ENCODE assay signal across 14 cellular contexts in the genomic region with DNA sequence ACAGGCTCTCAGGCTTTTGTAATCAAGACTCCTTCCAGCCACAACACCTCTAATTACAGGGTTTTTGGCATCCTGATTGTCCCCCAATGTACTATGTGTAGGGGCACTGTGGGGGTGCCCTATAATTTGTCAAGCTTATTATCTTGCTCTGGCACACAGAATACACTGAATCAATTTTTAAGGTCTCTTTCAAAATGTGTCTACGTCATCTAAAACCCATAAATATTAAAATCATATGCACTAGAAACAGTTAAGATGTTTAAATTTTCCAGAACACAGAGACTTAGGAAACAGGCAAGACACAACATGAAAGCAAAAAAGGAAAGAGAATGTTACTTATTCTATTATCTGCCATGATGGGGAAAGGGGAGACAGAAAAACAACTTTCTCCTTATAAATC.
DNase-seq lines count a peak whose midpoint lies in the region; ATAC-seq and TF ChIP-seq lines count a peak whose summit lies in the region.
"Had no signal": no experiment of that assay in that cellular context is flagged by ENCODE, and none has a peak within 500 bp of the region (broad histone marks: within the 10 kb centered on the region; RNA-seq: fewer than 3 reads in every experiment).

No MANE protein-coding gene starts in this region.

- H3K27ac Mint-ChIP-seq in activated CD4-positive, alpha-beta T cell treated with anti-CD3 and anti-CD28 coated beads, Interleukin-2, amount 10 ng/mL, durations not matched to agents 24 days and 14 days: no peak overlapping the region
- H3K27ac Mint-ChIP-seq: CD4-positive, alpha-beta memory T cell had no signal

- TF ChIP-seq CTCF in dorsolateral prefrontal cortex (IDR thresholded peaks at IDR 0.05 in 54 of 56, conservative IDR thresholded peaks at IDR 0.05 in 2 of 56; ENCODE audit: low read depth in 1 of 56, partially characterized antibody in 56 of 56): no peak

- intact Hi-C loops in activated CD4-positive, alpha-beta T cell treated with anti-CD3 and anti-CD28 coated beads, Interleukin-2, amount 10 ng/mL, durations not matched to agents 24 days and 14 days (cut with micrococcal nuclease): no loop called here
- intact Hi-C loops in dorsolateral prefrontal cortex (cut with DNase I): loop anchor here (5.0 to 10.0 kb wide), 3 partner anchors 221 to 1181 kb away; no protein-coding TSS in a partner anchor

- H3K27me3 Mint-ChIP-seq in activated CD4-positive, alpha-beta T cell treated with anti-CD3 and anti-CD28 coated beads, Interleukin-2, amount 10 ng/mL, durations not matched to agents 24 days and 14 days: no peaks in the 10 kb centered on the region

- no peaks in the 10 kb centered on the region for H3K27me3 ChIP-seq in dorsolateral prefrontal cortex
- H3K27me3 ChIP-seq: BLaER1 had no signal

- no peaks in the 10 kb centered on the region for H3K9me3 Mint-ChIP-seq in activated CD4-positive, alpha-beta T cell treated with anti-CD3 and anti-CD28 coated beads, Interleukin-2, amount 10 ng/mL, durations not matched to agents 24 days and 14 days
- H3K9me3 Mint-ChIP-seq: CD14-positive monocyte, H9 had no signal

- no peak for ATAC-seq in GM18868 (IDR thresholded peaks at IDR 0.05; ENCODE audit: unreplicated experiment)

- H3K4me1 Mint-ChIP-seq in activated CD4-positive, alpha-beta T cell treated with anti-CD3 and anti-CD28 coated beads, Interleukin-2, amount 10 ng/mL, durations not matched to agents 24 days and 14 days: no peaks in the 10 kb centered on the region
- H3K4me1 Mint-ChIP-seq: CD14-positive monocyte; CD4-positive, alpha-beta memory T cell had no signal

- DNase-seq in activated CD4-positive, alpha-beta T cell treated with anti-CD3 and anti-CD28 coated beads, Interleukin-2, amount 10 ng/mL, durations not matched to agents 24 days and 14 days: peak; percentile 10
- no peak for DNase-seq in activated CD4-positive, alpha-beta T cell treated with anti-CD3 and anti-CD28 coated beads for 4 hours
- DNase-seq in NCI-H69 (lab: John Stamatoyannopoulos, UW) (peak; percentile 47), dorsolateral prefrontal cortex (no peak), KG1 (lab: John Stamatoyannopoulos, UW) (no peak), SW480 (ENCODE audit: low spot score) (no peak)
- DNase-seq: CD4-positive, alpha-beta memory T cell; DMS79 treated with DMSO at 0.1 percent for 48 hours; GF-D8; H9 had no signal

- no peaks in the 10 kb centered on the region for H3K36me3 Mint-ChIP-seq in activated CD4-positive, alpha-beta T cell treated with anti-CD3 and anti-CD28 coated beads, Interleukin-2, amount 10 ng/mL, durations not matched to agents 24 days and 14 days (ENCODE audit: low read depth)
- H3K36me3 Mint-ChIP-seq: CD14-positive monocyte; CD4-positive, alpha-beta memory T cell had no signal

- H3K27ac ChIP-seq in dorsolateral prefrontal cortex: peak overlapping the region in 51 of 59 donors; percentile 5 to 84 (median 61)
- H3K27ac ChIP-seq: 22Rv1, BLaER1 had no signal

- H3K4me3 Mint-ChIP-seq in activated CD4-positive, alpha-beta T cell treated with anti-CD3 and anti-CD28 coated beads, Interleukin-2, amount 10 ng/mL, durations not matched to agents 24 days and 14 days: no peak overlapping the region
- H3K4me3 Mint-ChIP-seq: CD14-positive monocyte; CD4-positive, alpha-beta memory T cell; H9 had no signal

- peak overlapping the region in 1 of 59 donors; percentile 6 for H3K4me3 ChIP-seq in dorsolateral prefrontal cortex
- H3K4me3 ChIP-seq: BLaER1 had no signal

Comparison
In these comparisons a context has a peak if more than half of its experiments do, and no peak if none do; other contexts are left out.
1. DNase-seq: peak in activated CD4-positive, alpha-beta T cell treated with anti-CD3 and anti-CD28 coated beads, Interleukin-2, amount 10 ng/mL, durations not matched to agents 24 days and 14 days (single experiment) and NCI-H69 (single experiment); none in activated CD4-positive, alpha-beta T cell treated with anti-CD3 and anti-CD28 coated beads for 4 hours (0 of 2), dorsolateral prefrontal cortex (0 of 10), KG1 (single experiment) and SW480 (single experiment).